30 cellular contexts compared by ENCODE assay signal in genomic region chr2:227551804-227552203, GRCh38. TPM values are rescaled to one million over a fixed set of nuclear protein-coding genes. Genes with fewer than 3 reads are reported as not detected.
"Had no signal": no experiment of that assay in that cellular context is flagged by ENCODE, and none has a peak within 500 bp of the region (broad histone marks: within the 10 kb centered on the region; RNA-seq: fewer than 3 reads in every experiment).

No MANE protein-coding gene starts in this region.

- H3K36me3 ChIP-seq: ovary, prostate gland, uterus had no signal

- H3K27me3 Mint-ChIP-seq: naive B cell; stimulated activated naive CD8-positive, alpha-beta T cell treated with anti-CD3 and anti-CD28 coated beads, Interleukin-15, amount 100 ng/mL, for 72 hours; type B pancreatic cell had no signal

- H3K4me3 Mint-ChIP-seq: mesothelial cell of epicardium; naive B cell; natural killer cell; stimulated activated effector memory CD8-positive, alpha-beta T cell treated with anti-CD3 and anti-CD28 coated beads, Interleukin-12 subunit alpha, Interleukin-12 subunit beta, amount 100 ng/mL, for 72 hours; stimulated activated naive CD8-positive, alpha-beta T cell treated with anti-CD3 and anti-CD28 coated beads, Interleukin-15, amount 100 ng/mL, for 72 hours; type B pancreatic cell had no signal

- ATAC-seq: natural killer cell; right cardiac atrium; stimulated activated effector memory CD8-positive, alpha-beta T cell treated with anti-CD3 and anti-CD28 coated beads, Interleukin-12 subunit alpha, Interleukin-12 subunit beta, amount 100 ng/mL, for 72 hours; stimulated activated naive CD8-positive, alpha-beta T cell treated with anti-CD3 and anti-CD28 coated beads, Interleukin-15, amount 100 ng/mL, for 72 hours had no signal

- H3K4me1 Mint-ChIP-seq: mesothelial cell of epicardium; naive B cell; stimulated activated effector memory CD8-positive, alpha-beta T cell treated with anti-CD3 and anti-CD28 coated beads, Interleukin-12 subunit alpha, Interleukin-12 subunit beta, amount 100 ng/mL, for 72 hours; stimulated activated naive CD8-positive, alpha-beta T cell treated with anti-CD3 and anti-CD28 coated beads, Interleukin-15, amount 100 ng/mL, for 72 hours had no signal

- H3K27me3 ChIP-seq: ovary, sigmoid colon, spleen, tibial nerve, uterus had no signal

- H3K9me3 Mint-ChIP-seq: mesothelial cell of epicardium; naive B cell; natural killer cell; stimulated activated effector memory CD8-positive, alpha-beta T cell treated with anti-CD3 and anti-CD28 coated beads, Interleukin-12 subunit alpha, Interleukin-12 subunit beta, amount 100 ng/mL, for 72 hours; stimulated activated naive CD8-positive, alpha-beta T cell treated with anti-CD3 and anti-CD28 coated beads, Interleukin-15, amount 100 ng/mL, for 72 hours; type B pancreatic cell had no signal

- H3K4me1 ChIP-seq: left ventricle myocardium inferior, prostate gland, sigmoid colon, spleen, tibial nerve, uterus had no signal

- H3K4me3 ChIP-seq: left ventricle myocardium inferior, lung, ovary, prostate gland, sigmoid colon, spleen, tibial nerve, uterus had no signal

- H3K27ac ChIP-seq: left ventricle myocardium inferior, ovary, prostate gland, sigmoid colon, spleen, tibial nerve, uterus had no signal

- H3K9me3 ChIP-seq: left ventricle myocardium inferior, ovary, prostate gland, sigmoid colon, spleen, tibial nerve, uterus had no signal

- DNase-seq: hypothalamus; islet precursor cell; left ventricle myocardium inferior; mesendoderm; naive B cell; natural killer cell; ovary; retina; sigmoid colon; small intestine; spleen; stimulated activated CD4-positive, alpha-beta T cell treated with anti-CD3 and anti-CD28 coated beads, Interleukin-4, amount 100 ng/mL, for 24 hours; stimulated activated naive CD4-positive, alpha-beta T cell treated with Interleukin-2 at 50 U/mL for 16 hours; stimulated activated naive CD8-positive, alpha-beta T cell treated with anti-CD3 and anti-CD28 coated beads, Interleukin-15, amount 100 ng/mL, for 72 hours; substantia nigra; uterus had no signal

- H3K27ac Mint-ChIP-seq: naive B cell; natural killer cell; stimulated activated effector memory CD8-positive, alpha-beta T cell treated with anti-CD3 and anti-CD28 coated beads, Interleukin-12 subunit alpha, Interleukin-12 subunit beta, amount 100 ng/mL, for 72 hours; stimulated activated naive CD8-positive, alpha-beta T cell treated with anti-CD3 and anti-CD28 coated beads, Interleukin-15, amount 100 ng/mL, for 72 hours; type B pancreatic cell had no signal

RNA-seq across cellular contexts. Expression of gene SCYGR2, which starts 46.9 kb away (rescaled TPM):
- total RNA-seq: kidney epithelial cell, left ventricle myocardium inferior, lung, mesothelial cell of epicardium, mononuclear cell, natural killer cell, omental fat pad, ovary, prostate gland, right cardiac atrium, sigmoid colon, spleen, temporal lobe, tibial nerve, ureter, uterus had no signal
- polyA plus RNA-seq: lung, neural cell, ovary, right cardiac atrium, sigmoid colon, small intestine, spleen, thymus had no signal
